8 cellular contexts compared by ENCODE assay signal in genomic region chr7:95687759-95688343, GRCh38.
DNase-seq lines count a peak whose midpoint lies in the region; ATAC-seq and TF ChIP-seq lines count a peak whose summit lies in the region.

No MANE protein-coding gene starts in this region.

- H3K9me2 ChIP-seq in OCI-LY1 (ENCODE audit: low read depth, low read length), result no peaks in the 10 kb centered on the region

- H2BK12ac ChIP-seq in neuronal stem cell (ENCODE audit: low read length), result no peak overlapping the region

- no peak overlapping the region for H2AK5ac ChIP-seq in neuronal stem cell (ENCODE audit: low read depth, low read length)

- H3K79me1 ChIP-seq in neuronal stem cell (ENCODE audit: low read depth, low read length), result no peaks in the 10 kb centered on the region

- H2BK5ac ChIP-seq in neuronal stem cell (ENCODE audit: low read length), result no peak overlapping the region

- no peak overlapping the region for H2BK120ac ChIP-seq in neuronal stem cell (ENCODE audit: low read depth, low read length)

- H3F3A ChIP-seq in OCI-LY1 (ENCODE audit: insufficient read depth, low read length), result no peaks in the 10 kb centered on the region

- no peak overlapping the region for H3K14ac ChIP-seq in neuronal stem cell (ENCODE audit: low read length)

- ATAC-seq in HG02623 (IDR thresholded peaks at IDR 0.05; ENCODE audit: unreplicated experiment) (peak; percentile 36), HG03025 (IDR thresholded peaks at IDR 0.05; ENCODE audit: low FRiP score, unreplicated experiment) (no peak), HG02571 (IDR thresholded peaks at IDR 0.05; ENCODE audit: unreplicated experiment) (no peak)

- H3K23ac ChIP-seq in neuronal stem cell (ENCODE audit: low read depth, low read length, poor library complexity), result no peak overlapping the region

- no peaks in the 10 kb centered on the region for H3K27me3 ChIP-seq in OCI-LY1 (ENCODE audit: insufficient read depth, low read length)
- H3K27me3 ChIP-seq in neuronal stem cell (ENCODE audit: control insufficient read depth in 3 of 3, insufficient read depth in 3 of 3, low read depth in 1 of 3, low read length in 3 of 3), result no peaks in the 10 kb centered on the region

- H3K9me3 ChIP-seq in OCI-LY1 (ENCODE audit: low read length) (no peaks in the 10 kb centered on the region), neuronal stem cell (replicated peaks in 1 of 2; ENCODE audit: control insufficient read depth in 2 of 2, insufficient read depth in 1 of 2, low read depth in 1 of 2, low read length in 2 of 2) (no peaks in the 10 kb centered on the region)

- peak; percentile 77 for DNase-seq in DMS 273 (lab: John Stamatoyannopoulos, UW; ENCODE audit: unreplicated experiment)
- DNase-seq in epithelial cell of esophagus (ENCODE audit: low read depth), result peak; percentile 29
- DNase-seq in neuronal stem cell (ENCODE audit: low spot score), result peak; percentile 14
- no peak for DNase-seq in T1000 (lab: John Stamatoyannopoulos, UW)

- H3K79me2 ChIP-seq in OCI-LY1 (ENCODE audit: insufficient read depth, low read length), result no peaks in the 10 kb centered on the region

- H3K36me3 ChIP-seq in OCI-LY1 (ENCODE audit: insufficient read depth, low read length) (no peaks in the 10 kb centered on the region), neuronal stem cell (replicated peaks in 1 of 2; ENCODE audit: control insufficient read depth in 2 of 2, insufficient read depth in 2 of 2, low read length in 2 of 2) (no peaks in the 10 kb centered on the region)

- TF ChIP-seq CTCF in OCI-LY1 (IDR thresholded peaks at IDR 0.05; ENCODE audit: low read length) (peak; percentile 42; the same call in 1 of the 2 replicates), epithelial cell of esophagus (IDR thresholded peaks at IDR 0.05; ENCODE audit: insufficient read depth, low read depth, low read length, missing control alignments) (peak; percentile 42)

- no peak overlapping the region for H2AFZ ChIP-seq in OCI-LY1 (ENCODE audit: low read length)
- H2AFZ ChIP-seq in neuronal stem cell (ENCODE audit: low read length), result peak overlapping the region; percentile 74

- H4K8ac ChIP-seq in neuronal stem cell (ENCODE audit: low read depth, low read length), result no peak overlapping the region

- H3K9ac ChIP-seq in OCI-LY1 (ENCODE audit: low read length), result no peak overlapping the region
- no peak overlapping the region for H3K9ac ChIP-seq in neuronal stem cell (ENCODE audit: low read depth, low read length, poor library complexity)

- no peak overlapping the region for H4K91ac ChIP-seq in neuronal stem cell (ENCODE audit: low read depth, low read length, poor library complexity)

- H3K4me3 ChIP-seq in OCI-LY1 (ENCODE audit: low read depth, low read length, poor library complexity, severe bottlenecking) (no peak overlapping the region), epithelial cell of esophagus (ENCODE audit: low read length) (no peak overlapping the region), neuronal stem cell (ENCODE audit: low read length in 2 of 2) (no peak overlapping the region)

- H4K20me1 ChIP-seq in OCI-LY1 (ENCODE audit: insufficient read depth, low read length), result no peaks in the 10 kb centered on the region

- H2BK15ac ChIP-seq in neuronal stem cell (ENCODE audit: low read length), result no peak overlapping the region

- H3K4ac ChIP-seq in neuronal stem cell (ENCODE audit: low read length), result no peak overlapping the region

- WGBS in neuronal stem cell (ENCODE audit: extremely low coverage in 2 of 2, insufficient read length in 2 of 2, insufficient replicate concordance in 1 of 2), 2 donors, result no CpG with 5 or more reads among the region's 4 CpGs

- H3K4me1 ChIP-seq in OCI-LY1 (ENCODE audit: insufficient read depth, low read length, severe bottlenecking), result peaks cover 5% of the 10 kb centered on the region
- peaks cover 3 to 11% of the 10 kb centered on the region in 2 donors for H3K4me1 ChIP-seq in neuronal stem cell (ENCODE audit: control insufficient read depth in 2 of 2, insufficient read depth in 1 of 2, low read depth in 1 of 2, low read length in 2 of 2)

- H3K4me2 ChIP-seq in OCI-LY1 (ENCODE audit: low read length) (no peak overlapping the region), neuronal stem cell (ENCODE audit: insufficient read depth, low read length, poor library complexity, severe bottlenecking) (no peak overlapping the region)

- no peak overlapping the region for H3K18ac ChIP-seq in neuronal stem cell (ENCODE audit: low read length)

- H3K27ac ChIP-seq in OCI-LY1 (ENCODE audit: low read depth, low read length, poor library complexity, severe bottlenecking) (no peak overlapping the region), neuronal stem cell (replicated peaks; ENCODE audit: low read length) (no peak overlapping the region)
